Comparison of ENCODE assay signal across 1 cellular context in genomic region chr19:40805258-40805868, GRCh38.
TF ChIP-seq lines count a peak whose summit lies in the region.

No MANE protein-coding gene starts in this region.

TF ChIP-seq in SK-N-SH treated with all-trans-retinoic acid at 6 μM for 48 hours, 23 proteins besides CTCF, POLR2A, EP300 and RAD21 (continued from another document):
- TF ChIP-seq, protein P1, sequence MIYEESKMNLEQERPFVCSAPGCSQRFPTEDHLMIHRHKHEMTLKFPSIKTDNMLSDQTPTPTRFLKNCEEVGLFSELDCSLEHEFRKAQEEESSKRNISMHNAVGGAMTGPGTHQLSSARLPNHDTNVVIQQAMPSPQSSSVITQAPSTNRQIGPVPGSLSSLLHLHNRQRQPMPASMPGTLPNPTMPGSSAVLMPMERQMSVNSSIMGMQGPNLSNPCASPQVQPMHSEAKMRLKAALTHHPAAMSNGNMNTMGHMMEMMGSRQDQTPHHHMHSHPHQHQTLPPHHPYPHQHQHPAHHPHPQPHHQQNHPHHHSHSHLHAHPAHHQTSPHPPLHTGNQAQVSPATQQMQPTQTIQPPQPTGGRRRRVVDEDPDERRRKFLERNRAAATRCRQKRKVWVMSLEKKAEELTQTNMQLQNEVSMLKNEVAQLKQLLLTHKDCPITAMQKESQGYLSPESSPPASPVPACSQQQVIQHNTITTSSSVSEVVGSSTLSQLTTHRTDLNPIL (CRISPR knock-in tag; IDR thresholded peaks at IDR 0.05; ENCODE audit: low read depth) = no peak
- TF ChIP-seq ISL1 (CRISPR knock-in tag; IDR thresholded peaks at IDR 0.05) = no peak
- no peak for TF ChIP-seq RARB (CRISPR knock-in tag; IDR thresholded peaks at IDR 0.05)
- no peak for TF ChIP-seq ESRRG (CRISPR knock-in tag; IDR thresholded peaks at IDR 0.05)
- TF ChIP-seq, protein P2, sequence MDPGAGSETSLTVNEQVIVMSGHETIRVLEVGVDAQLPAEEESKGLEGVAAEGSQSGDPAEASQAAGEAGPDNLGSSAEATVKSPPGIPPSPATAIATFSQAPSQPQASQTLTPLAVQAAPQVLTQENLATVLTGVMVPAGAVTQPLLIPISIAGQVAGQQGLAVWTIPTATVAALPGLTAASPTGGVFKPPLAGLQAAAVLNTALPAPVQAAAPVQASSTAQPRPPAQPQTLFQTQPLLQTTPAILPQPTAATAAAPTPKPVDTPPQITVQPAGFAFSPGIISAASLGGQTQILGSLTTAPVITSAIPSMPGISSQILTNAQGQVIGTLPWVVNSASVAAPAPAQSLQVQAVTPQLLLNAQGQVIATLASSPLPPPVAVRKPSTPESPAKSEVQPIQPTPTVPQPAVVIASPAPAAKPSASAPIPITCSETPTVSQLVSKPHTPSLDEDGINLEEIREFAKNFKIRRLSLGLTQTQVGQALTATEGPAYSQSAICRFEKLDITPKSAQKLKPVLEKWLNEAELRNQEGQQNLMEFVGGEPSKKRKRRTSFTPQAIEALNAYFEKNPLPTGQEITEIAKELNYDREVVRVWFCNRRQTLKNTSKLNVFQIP (CRISPR knock-in tag; IDR thresholded peaks at IDR 0.05; ENCODE audit: borderline replicate concordance, low read depth) = no peak
TF ChIP-seq in SK-N-SH treated with all-trans-retinoic acid at 6 μM for 48 hours: peak in this region for 0.
